9 cellular contexts compared by ENCODE assay signal in genomic region chr2:215171151-215171550, GRCh38. TPM values are rescaled to one million over a fixed set of nuclear protein-coding genes. Genes with fewer than 3 reads are reported as not detected.
A peak's percentile ranks its signal among the peaks of the same experiment; 100 is the strongest.
DNase-seq lines count a peak whose midpoint lies in the region; ATAC-seq lines count a peak whose summit lies in the region.
"Had no signal": no experiment of that assay in that cellular context is flagged by ENCODE, and none has a peak within 500 bp of the region (broad histone marks: within the 10 kb centered on the region; RNA-seq: fewer than 3 reads in every experiment).

No MANE protein-coding gene starts in this region.

- intact Hi-C loops in posterior vena cava (cut with DNase I): no loop called here

- ATAC-seq in GM18519 (IDR thresholded peaks at IDR 0.05; ENCODE audit: low FRiP score, unreplicated experiment) (peak; percentile 87), HG02759 (IDR thresholded peaks at IDR 0.05; ENCODE audit: unreplicated experiment) (peak; percentile 86)

- DNase-seq in RKO (ENCODE audit: low spot score): peak; percentile 42
- DNase-seq in kidney tubule cell (ENCODE audit: low spot score): peak; percentile 3
- no peak for DNase-seq in stimulated activated CD4-positive, alpha-beta T cell treated with anti-CD3 and anti-CD28 coated beads, Interleukin-2, amount 100 ng/mL, for 24 hours
- DNase-seq in posterior vena cava (ENCODE audit: low spot score): no peak
- DNase-seq in stimulated activated CD4-positive, alpha-beta T cell treated with anti-CD3 and anti-CD28 coated beads, Interleukin-4, amount 100 ng/mL, for 1 hour: no peak
- DNase-seq in amygdala (lab: John Stamatoyannopoulos, UW): no peak

RNA-seq across cellular contexts. Expression of gene ABCA12, which starts 32.7 kb away (rescaled TPM):
- not detected for total RNA-seq in posterior vena cava
- total RNA-seq: T-helper 2 cell treated with Interferon-gamma antibody and Interleukin-4, amounts not matched to agents 100 ng/mL and 5 ng/mL, for 36 hours had no signal

Comparison
In these comparisons a context has a peak if more than half of its experiments do, and no peak if none do; other contexts are left out.
1. DNase-seq: peak in RKO (single experiment) and kidney tubule cell (single experiment); none in stimulated activated CD4-positive, alpha-beta T cell treated with anti-CD3 and anti-CD28 coated beads, Interleukin-2, amount 100 ng/mL, for 24 hours (0 of 2), posterior vena cava (single experiment), stimulated activated CD4-positive, alpha-beta T cell treated with anti-CD3 and anti-CD28 coated beads, Interleukin-4, amount 100 ng/mL, for 1 hour (single experiment) and amygdala (0 of 56).